Comparison of ENCODE assay signal across 10 cellular contexts in the genomic region with DNA sequence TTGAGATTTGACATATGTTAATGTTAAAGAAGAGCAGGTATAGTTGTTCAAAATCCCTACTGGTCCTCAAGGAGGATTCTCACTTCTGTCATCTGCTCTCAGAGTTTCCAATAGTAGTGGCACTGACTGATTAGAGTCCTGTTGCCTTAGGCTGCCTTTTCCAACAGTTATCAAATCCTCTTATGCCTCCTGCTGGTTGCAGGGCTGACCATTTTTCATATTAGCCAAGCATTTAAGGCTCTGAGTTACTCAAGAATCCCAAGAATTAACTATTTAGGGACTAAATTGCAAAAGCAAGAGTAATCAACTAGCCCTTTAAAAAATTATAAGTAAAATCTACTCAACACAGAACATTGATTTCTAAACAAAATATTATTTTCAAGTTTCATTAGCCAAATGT.
A peak's percentile ranks its signal among the peaks of the same experiment; 100 is the strongest.
DNase-seq lines count a peak whose midpoint lies in the region; ATAC-seq and TF ChIP-seq lines count a peak whose summit lies in the region.
"Had no signal": no experiment of that assay in that cellular context is flagged by ENCODE, and none has a peak within 500 bp of the region (broad histone marks: within the 10 kb centered on the region; RNA-seq: fewer than 3 reads in every experiment).

No MANE protein-coding gene starts in this region.

- H3K27ac Mint-ChIP-seq in Calu3 (ENCODE audit: unreplicated experiment) = no peak overlapping the region

- H3K36me3 Mint-ChIP-seq in Calu3 (ENCODE audit: insufficient read depth, unreplicated experiment) = no peaks in the 10 kb centered on the region

- H3K9me3 Mint-ChIP-seq in Calu3 (ENCODE audit: low read depth, unreplicated experiment) = no peaks in the 10 kb centered on the region

- H3K4me3 Mint-ChIP-seq in Calu3 (ENCODE audit: low read depth, unreplicated experiment) = no peak overlapping the region

- ATAC-seq in left lobe of liver (peak; percentile 96), GM21528 (IDR thresholded peaks at IDR 0.05; ENCODE audit: low FRiP score, unreplicated experiment) (no peak), HG02642 (IDR thresholded peaks at IDR 0.05; ENCODE audit: poor library complexity, unreplicated experiment) (no peak), HG02938 (IDR thresholded peaks at IDR 0.05; ENCODE audit: unreplicated experiment) (no peak)

- CTCF ChIA-PET in Calu3 (lab: Charles Lee) = interaction anchor here (0.7 kb wide), 1 partner anchor 125 kb away, joined by 3 read pairs; no protein-coding TSS in a partner anchor

- no peak for TF ChIP-seq CTCF in Calu3 (IDR thresholded peaks at IDR 0.05; ENCODE audit: unreplicated experiment)

- intact Hi-C loops in Calu3 (cut with micrococcal nuclease; ENCODE audit: unreplicated experiment) = loop anchor here (1.0 to 10.0 kb wide), 2 partner anchors 120 to 147 kb away; no protein-coding TSS in a partner anchor

- BruUV-seq in Calu3 (replicated peaks; lab: Mats Ljungman, UMichigan) = no TSS peak

- no peaks in the 10 kb centered on the region for H3K27me3 Mint-ChIP-seq in Calu3 (ENCODE audit: unreplicated experiment)

- no peaks in the 10 kb centered on the region for H3K4me1 Mint-ChIP-seq in Calu3 (ENCODE audit: low read depth, unreplicated experiment)

- DNase-seq in Calu3 = peak; percentile 27
- DNase-seq in HuH-7 (ENCODE audit: low spot score) = peak; percentile 3
- DNase-seq in SW480 (ENCODE audit: low spot score) = peak; percentile 5
- peak; percentile 47 for DNase-seq in left lobe of liver (ENCODE audit: low spot score)
- no peak for DNase-seq in COR-L47 (lab: John Stamatoyannopoulos, UW)
- DNase-seq: posterior cingulate gyrus, Right ventricle myocardium superior had no signal
